In genomic region chr2:20366672-20367116, GRCh38 we compare ENCODE assay signal across 17 cellular contexts. TPM values are rescaled to one million over a fixed set of nuclear protein-coding genes. Genes with fewer than 3 reads are reported as not detected.
DNase-seq lines count a peak whose midpoint lies in the region; ATAC-seq, FAIRE-seq and TF ChIP-seq lines count a peak whose summit lies in the region.
"Had no signal": no experiment of that assay in that cellular context is flagged by ENCODE, and none has a peak within 500 bp of the region (broad histone marks: within the 10 kb centered on the region; RNA-seq: fewer than 3 reads in every experiment).

No MANE protein-coding gene starts in this region.

- SMC1A ChIA-PET in GM12878 (lab: Charles Lee; ENCODE audit: uncharacterized antibody, unreplicated experiment) = interaction anchor here (0.9 to 1.8 kb wide), 4 partner anchors 12 to 312 kb away, joined by 3 to 6 read pairs (median 3); no protein-coding TSS in a partner anchor

- DNase-seq in activated CD8-positive, alpha-beta memory T cell treated with anti-CD3 and anti-CD28 coated beads for 24 hours = peak; percentile 38
- no peak for DNase-seq in activated CD8-positive, alpha-beta memory T cell treated with anti-CD3 and anti-CD28 coated beads, Interleukin-2, amount 50 U/mL, for 4 hours
- DNase-seq in HPDE6-E6E7 (ENCODE audit: extremely low spot score) = peak; percentile 44
- DNase-seq in GM12878 (ENCODE audit: low read depth, low spot score) = no peak
- no peak for DNase-seq in NOMO-1 (lab: John Stamatoyannopoulos, UW; ENCODE audit: unreplicated experiment in 2 of 2)
- DNase-seq: foreskin melanocyte; naive thymus-derived CD8-positive, alpha-beta T cell; NCI-H1092 treated with DMSO at 0.1 percent for 48 hours; NCI-H2029 treated with DMSO at 0.1 percent for 48 hours; NCI-H510A had no signal

- no TSS peak for BruUV-seq in GM12878 (replicated peaks; lab: Mats Ljungman, UMichigan)

- no peak for TF ChIP-seq EP300 in GM12878 (IDR thresholded peaks at IDR 0.05; ENCODE audit: borderline replicate concordance in 1 of 2, control insufficient read depth in 1 of 2, low read depth in 2 of 2, low read length in 2 of 2)

- no peak overlapping the region; the same call in 1 of the 2 replicates for H2AFZ ChIP-seq in GM12878 (ENCODE audit: control insufficient read depth, low read depth, low read length)
- H2AFZ ChIP-seq: GM23338, parathyroid adenoma had no signal

- peaks cover 28% of the 10 kb centered on the region for H3K4me1 ChIP-seq in GM12878 (ENCODE audit: control insufficient read depth, insufficient read depth, low read length)

- H3K4me2 ChIP-seq in GM12878 (ENCODE audit: control insufficient read depth, insufficient read depth) = no peak overlapping the region
- H3K4me2 ChIP-seq: GM23338 had no signal

- no peak for ATAC-seq in GM12878
- no peak for ATAC-seq in HG03045 (IDR thresholded peaks at IDR 0.05; ENCODE audit: unreplicated experiment)
- no peak for ATAC-seq in GM21786 (IDR thresholded peaks at IDR 0.05; ENCODE audit: unreplicated experiment)
- ATAC-seq: GM23338; naive thymus-derived CD8-positive, alpha-beta T cell; sciatic nerve had no signal

- in situ Hi-C loops in GM12878 (cut with MboI) = no loop called here

- H3K9me3 ChIP-seq in GM12878 (replicated peaks; ENCODE audit: control insufficient read depth, insufficient read depth, low read length) = peaks cover 11% of the 10 kb centered on the region

- H3K27ac ChIP-seq in GM12878 (ENCODE audit: control insufficient read depth, insufficient read depth) (no peak overlapping the region), skin epidermis (peak overlapping the region in 12 of 21 experiments; percentile 3 to 63 (median 34))
- H3K27ac ChIP-seq: parathyroid adenoma had no signal

- no peaks in the 10 kb centered on the region for H3K27me3 ChIP-seq in GM12878 (replicated peaks in 1 of 2; ENCODE audit: control insufficient read depth in 2 of 2, insufficient read depth in 2 of 2, low read length in 1 of 2)

- CTCF ChIA-PET in GM12878 (lab: Yijun Ruan, JAX) = interaction anchor here (0.6 to 1.0 kb wide), 3 partner anchors 45 to 78 kb away, joined by 3 to 4 read pairs (median 3); no protein-coding TSS in a partner anchor

- no peak for TF ChIP-seq CTCF in GM12878 (IDR thresholded peaks at IDR 0.05 in 2 of 3, conservative IDR thresholded peaks at IDR 0.05 in 1 of 3; ENCODE audit: control insufficient read depth in 2 of 3, extremely low read depth in 1 of 3, insufficient read depth in 1 of 3, low read depth in 3 of 3, low read length in 3 of 3)

- TF ChIP-seq POLR2A in GM12878 (IDR thresholded peaks at IDR 0.05; ENCODE audit: low read depth, low read length) = no peak

- POLR2A ChIA-PET in GM12878 (lab: Charles Lee) = interaction anchor here (1.0 to 2.1 kb wide), 2 partner anchors 12 to 15 kb away, joined by 3 to 11 read pairs; no protein-coding TSS in a partner anchor

- H3K4me3 ChIP-seq in GM12878 = no peak overlapping the region
- no peak overlapping the region for H3K4me3 ChIP-seq in skin epidermis
- H3K4me3 ChIP-seq: GM23338 had no signal

- no peak for TF ChIP-seq RAD21 in GM12878 (IDR thresholded peaks at IDR 0.05; ENCODE audit: insufficient read depth, low read depth, low read length)

- RAD21 ChIA-PET in GM12878 (lab: Charles Lee; ENCODE audit: unreplicated experiment) = interaction anchor here (1.4 kb wide), 1 partner anchor 11 kb away, joined by 3 read pairs; no protein-coding TSS in a partner anchor

- WGBS in GM12878 (ENCODE audit: insufficient coverage, insufficient replicate concordance, low lambda C conversion rate, missing lambda C conversion rate) = 66% methylated on average over 2 of the region's 2 CpGs

- H4K20me1 ChIP-seq in GM12878 (ENCODE audit: control insufficient read depth, insufficient read depth) = no peaks in the 10 kb centered on the region

- FAIRE-seq in GM12878 (lab: Jason Lieb, UNC) = no peak
- FAIRE-seq: endometrium had no signal

- H3K79me2 ChIP-seq in GM12878 (ENCODE audit: control insufficient read depth, insufficient read depth, low read length) = no peaks in the 10 kb centered on the region
- H3K79me2 ChIP-seq: parathyroid adenoma had no signal

- intact Hi-C loops in GM12878 (cut with micrococcal nuclease; ENCODE audit: unreplicated experiment) = no loop called here

- H3K36me3 ChIP-seq in GM12878 (ENCODE audit: control insufficient read depth in 2 of 2, insufficient read depth in 2 of 2, low read length in 1 of 2) = no peaks in the 10 kb centered on the region; a peak in 1 of 4 replicates

- no peak overlapping the region for H3K9ac ChIP-seq in GM12878 (ENCODE audit: control insufficient read depth, insufficient read depth, low read length)
- H3K9ac ChIP-seq: parathyroid adenoma had no signal

TF ChIP-seq in GM12878, 131 proteins besides CTCF, POLR2A, EP300 and RAD21:
- TF ChIP-seq BCL11A (IDR thresholded peaks at IDR 0.05; ENCODE audit: low read depth, low read length) (no peak), ETV6 (conservative IDR thresholded peaks at IDR 0.05 in 1 of 2, IDR thresholded peaks at IDR 0.05 in 1 of 2; ENCODE audit: borderline replicate concordance in 1 of 2, low read depth in 1 of 2) (no peak), CREB1 (IDR thresholded peaks at IDR 0.05; ENCODE audit: low read depth) (peak; percentile 68), CREM (IDR thresholded peaks at IDR 0.05; ENCODE audit: low read depth) (peak; percentile 35; the same call in 1 of the 2 replicates), JUND (IDR thresholded peaks at IDR 0.05; ENCODE audit: low read depth, low read length) (no peak), NFYA (IDR thresholded peaks at IDR 0.05; ENCODE audit: borderline replicate concordance, low read depth, low read length) (no peak), BRCA1 (IDR thresholded peaks at IDR 0.05; ENCODE audit: low read depth, low read length) (no peak)
- TF ChIP-seq, protein P1, sequence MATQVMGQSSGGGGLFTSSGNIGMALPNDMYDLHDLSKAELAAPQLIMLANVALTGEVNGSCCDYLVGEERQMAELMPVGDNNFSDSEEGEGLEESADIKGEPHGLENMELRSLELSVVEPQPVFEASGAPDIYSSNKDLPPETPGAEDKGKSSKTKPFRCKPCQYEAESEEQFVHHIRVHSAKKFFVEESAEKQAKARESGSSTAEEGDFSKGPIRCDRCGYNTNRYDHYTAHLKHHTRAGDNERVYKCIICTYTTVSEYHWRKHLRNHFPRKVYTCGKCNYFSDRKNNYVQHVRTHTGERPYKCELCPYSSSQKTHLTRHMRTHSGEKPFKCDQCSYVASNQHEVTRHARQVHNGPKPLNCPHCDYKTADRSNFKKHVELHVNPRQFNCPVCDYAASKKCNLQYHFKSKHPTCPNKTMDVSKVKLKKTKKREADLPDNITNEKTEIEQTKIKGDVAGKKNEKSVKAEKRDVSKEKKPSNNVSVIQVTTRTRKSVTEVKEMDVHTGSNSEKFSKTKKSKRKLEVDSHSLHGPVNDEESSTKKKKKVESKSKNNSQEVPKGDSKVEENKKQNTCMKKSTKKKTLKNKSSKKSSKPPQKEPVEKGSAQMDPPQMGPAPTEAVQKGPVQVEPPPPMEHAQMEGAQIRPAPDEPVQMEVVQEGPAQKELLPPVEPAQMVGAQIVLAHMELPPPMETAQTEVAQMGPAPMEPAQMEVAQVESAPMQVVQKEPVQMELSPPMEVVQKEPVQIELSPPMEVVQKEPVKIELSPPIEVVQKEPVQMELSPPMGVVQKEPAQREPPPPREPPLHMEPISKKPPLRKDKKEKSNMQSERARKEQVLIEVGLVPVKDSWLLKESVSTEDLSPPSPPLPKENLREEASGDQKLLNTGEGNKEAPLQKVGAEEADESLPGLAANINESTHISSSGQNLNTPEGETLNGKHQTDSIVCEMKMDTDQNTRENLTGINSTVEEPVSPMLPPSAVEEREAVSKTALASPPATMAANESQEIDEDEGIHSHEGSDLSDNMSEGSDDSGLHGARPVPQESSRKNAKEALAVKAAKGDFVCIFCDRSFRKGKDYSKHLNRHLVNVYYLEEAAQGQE (IDR thresholded peaks at IDR 0.05; ENCODE audit: low read depth, low read length) = no peak
TF ChIP-seq in GM12878: peak in this region for 2.

RNA-seq across cellular contexts. Expression of gene PUM2, which starts 16.1 kb away (rescaled TPM):
- 118 and 124 TPM in 2 replicates for total RNA-seq in GM12878 (2013; cell fraction: nucleolus; rRNA removed)
- total RNA-seq in GM12878 (2014; rRNA removed) (20.7 and 22.6 TPM in 2 replicates), GM12878 (2014; rRNA removed; fragmentation: Illumina TruSeq; extraction: Trizol) (30.0 and 31.4 TPM in 2 replicates), GM12878 (2021) (76.9 and 80.2 TPM in 2 replicates)
- polyA plus RNA-seq in GM12878 (2011; ENCODE audit: low read depth) = 21.9 TPM
- polyA plus RNA-seq in GM12878 (2011; rRNA removed) (87.6 and 105 TPM in 2 replicates), GM12878 (2014; fragmentation: Illumina TruSeq; extraction: Trizol) (55.8 and 73.1 TPM in 2 replicates), GM12878 (2014; fragmentation: Nextera tagmentation; extraction: Ambion mirVana) (10 to 100 TPM; 14.5 to 17.8 TPM), GM12878 (2014; rRNA removed) (43.6 and 47.4 TPM in 2 replicates), GM12878 (2016; fragmentation: Nextera tagmentation; extraction: Ambion mirVana) (10 to 100 TPM; 23.9 to 27.4 TPM)
- 51.9 and 57.3 TPM in 2 replicates for polyA plus RNA-seq in GM12878 (2011; cell fraction: cytosol; rRNA removed)
- polyA plus RNA-seq in GM12878 (2011; cell fraction: nucleus; rRNA removed) = 41.2 and 44.4 TPM in 2 replicates
- 32.6 and 44.2 TPM in 2 replicates for polyA plus RNA-seq in GM12878 (2012)
- 282 and 345 TPM in 2 replicates for polyA minus RNA-seq in GM12878 (2011; rRNA and poly(A)+ RNA removed)
- polyA minus RNA-seq in GM12878 (2011; cell fraction: cytosol; rRNA and poly(A)+ RNA removed) = 67.8 and 78.9 TPM in 2 replicates
- polyA minus RNA-seq in GM12878 (2011; cell fraction: nucleus; rRNA and poly(A)+ RNA removed) = 72.5 and 92.7 TPM in 2 replicates

Comparison
In these comparisons a context has a peak if more than half of its experiments do, and no peak if none do; other contexts are left out.
1. DNase-seq: peak in activated CD8-positive, alpha-beta memory T cell treated with anti-CD3 and anti-CD28 coated beads for 24 hours (single experiment) and HPDE6-E6E7 (single experiment); none in activated CD8-positive, alpha-beta memory T cell treated with anti-CD3 and anti-CD28 coated beads, Interleukin-2, amount 50 U/mL, for 4 hours (single experiment), GM12878 (single experiment) and NOMO-1 (0 of 2).